1 cellular context compared by ENCODE assay signal in genomic region chr17:50117202-50118040, GRCh38.
TF ChIP-seq lines count a peak whose summit lies in the region.

No MANE protein-coding gene starts in this region.

TF ChIP-seq in HepG2, 621 proteins besides CTCF, POLR2A, EP300 and RAD21 (continued from another document and continues in another):
- TF ChIP-seq UBTF (CRISPR knock-in tag; IDR thresholded peaks at IDR 0.05) (peak; percentile 88; the same call in 1 of the 2 replicates), DR1 (CRISPR knock-in tag; IDR thresholded peaks at IDR 0.05) (0 out of 2 replicates have a peak, but pooled peaks have one; percentile 22), PHF21A (CRISPR knock-in tag; IDR thresholded peaks at IDR 0.05) (no peak), KDM5B (CRISPR knock-in tag; IDR thresholded peaks at IDR 0.05; ENCODE audit: borderline replicate concordance) (peak; percentile 43; the same call in 1 of the 2 replicates), EEA1 (CRISPR knock-in tag; IDR thresholded peaks at IDR 0.05; ENCODE audit: borderline replicate concordance) (no peak; the same call in 1 of the 2 replicates), SP4 (CRISPR knock-in tag; IDR thresholded peaks at IDR 0.05) (peak; percentile 22; the same call in 1 of the 2 replicates), ISX (CRISPR knock-in tag; conservative IDR thresholded peaks at IDR 0.05) (no peak), PAXIP1 (CRISPR knock-in tag; conservative IDR thresholded peaks at IDR 0.05) (no peak), ZNF180 (CRISPR knock-in tag; IDR thresholded peaks at IDR 0.05; ENCODE audit: borderline replicate concordance, low read depth) (no peak), ZNF446 (CRISPR knock-in tag; IDR thresholded peaks at IDR 0.05) (no peak), KLF16 (CRISPR knock-in tag; IDR thresholded peaks at IDR 0.05) (peak in 1 of 2 experiments; percentile 41; a peak in 1 of 4 replicates), ZFP1 (CRISPR knock-in tag; IDR thresholded peaks at IDR 0.05) (no peak), ZMAT3 (CRISPR knock-in tag; conservative IDR thresholded peaks at IDR 0.05) (no peak), CREBL2 (CRISPR knock-in tag; IDR thresholded peaks at IDR 0.05; ENCODE audit: borderline replicate concordance) (no peak), ZBTB43 (CRISPR knock-in tag; conservative IDR thresholded peaks at IDR 0.05) (no peak), ZFP82 (CRISPR knock-in tag; IDR thresholded peaks at IDR 0.05; ENCODE audit: borderline replicate concordance) (no peak), ZSCAN21 (CRISPR knock-in tag; IDR thresholded peaks at IDR 0.05; ENCODE audit: borderline replicate concordance) (0 out of 2 replicates have a peak, but pooled peaks have one; percentile 65), MTF2 (CRISPR knock-in tag; IDR thresholded peaks at IDR 0.05; ENCODE audit: borderline replicate concordance) (no peak; the same call in 1 of the 2 replicates), ZNF280B (CRISPR knock-in tag; IDR thresholded peaks at IDR 0.05; ENCODE audit: borderline replicate concordance) (no peak), CENPX (CRISPR knock-in tag; IDR thresholded peaks at IDR 0.05) (no peak), ETS1 (CRISPR knock-in tag; IDR thresholded peaks at IDR 0.05) (no peak), ZNF800 (CRISPR knock-in tag; IDR thresholded peaks at IDR 0.05) (peak; percentile 96), ZNF670 (CRISPR knock-in tag; IDR thresholded peaks at IDR 0.05; ENCODE audit: borderline replicate concordance) (no peak), MIER3 (CRISPR knock-in tag; IDR thresholded peaks at IDR 0.05; ENCODE audit: borderline replicate concordance) (no peak), ZBED4 (CRISPR knock-in tag; IDR thresholded peaks at IDR 0.05; ENCODE audit: borderline replicate concordance) (no peak), FOXO1 (CRISPR knock-in tag; IDR thresholded peaks at IDR 0.05) (peak; percentile 13; the same call in 1 of the 2 replicates), ZFP36L1 (CRISPR knock-in tag; IDR thresholded peaks at IDR 0.05) (no peak), ARID5B (CRISPR knock-in tag; IDR thresholded peaks at IDR 0.05) (peak; percentile 24; the same call in 1 of the 2 replicates), ZFP36 (IDR thresholded peaks at IDR 0.05; ENCODE audit: borderline replicate concordance, low read depth, low read length, partially characterized antibody) (no peak), KLF11 (CRISPR knock-in tag; IDR thresholded peaks at IDR 0.05) (no peak), ZNF597 (CRISPR knock-in tag; IDR thresholded peaks at IDR 0.05) (no peak), ZNF784 (CRISPR knock-in tag; IDR thresholded peaks at IDR 0.05; ENCODE audit: borderline replicate concordance) (no peak), ZNF563 (CRISPR knock-in tag; IDR thresholded peaks at IDR 0.05) (peak; percentile 55; the same call in 1 of the 2 replicates)
